ENCODE assay signal across 1 cellular context in the genomic region with DNA sequence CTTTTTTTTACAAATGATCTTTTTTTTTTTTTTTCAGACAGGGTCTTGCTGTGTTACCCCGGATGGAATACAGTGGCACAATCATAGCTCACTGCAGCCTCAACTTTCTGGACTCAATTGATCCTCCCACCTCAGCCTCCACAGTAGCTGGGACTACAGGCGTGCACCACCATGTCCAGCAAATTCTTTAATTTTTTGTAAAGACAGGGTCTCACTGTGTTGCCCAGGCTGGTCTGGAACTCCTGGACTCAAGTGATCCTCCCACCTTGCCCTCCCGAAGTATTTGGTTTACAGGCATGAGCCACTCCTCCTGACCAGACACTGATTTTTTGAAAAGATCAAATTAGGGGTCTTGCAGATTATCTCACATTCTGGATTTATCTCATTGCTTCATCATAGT.
TF ChIP-seq lines count a peak whose summit lies in the region.

No MANE protein-coding gene starts in this region.

TF ChIP-seq in GM12878, 131 proteins besides CTCF, POLR2A, EP300 and RAD21:
- TF ChIP-seq ZBTB4 (CRISPR knock-in tag; IDR thresholded peaks at IDR 0.05) (no peak), WRNIP1 (IDR thresholded peaks at IDR 0.05; ENCODE audit: borderline replicate concordance, low read depth, low read length) (no peak), HSF1 (IDR thresholded peaks at IDR 0.05; ENCODE audit: low read depth, low read length) (no peak), GABPA (IDR thresholded peaks at IDR 0.05; ENCODE audit: low read depth) (no peak), KAT2A (conservative IDR thresholded peaks at IDR 0.05; ENCODE audit: control insufficient read depth, low read depth, low read length) (no peak), MTA3 (IDR thresholded peaks at IDR 0.05; ENCODE audit: borderline replicate concordance, low read length) (no peak), E4F1 (IDR thresholded peaks at IDR 0.05; ENCODE audit: borderline replicate concordance, partially characterized antibody) (no peak), SREBF2 (IDR thresholded peaks at IDR 0.05; ENCODE audit: low read length) (no peak), IRF3 (IDR thresholded peaks at IDR 0.05) (no peak), SP1 (IDR thresholded peaks at IDR 0.05; ENCODE audit: low read depth, low read length) (no peak), TCF7 (IDR thresholded peaks at IDR 0.05; ENCODE audit: borderline replicate concordance) (no peak)
- TF ChIP-seq, protein P1, sequence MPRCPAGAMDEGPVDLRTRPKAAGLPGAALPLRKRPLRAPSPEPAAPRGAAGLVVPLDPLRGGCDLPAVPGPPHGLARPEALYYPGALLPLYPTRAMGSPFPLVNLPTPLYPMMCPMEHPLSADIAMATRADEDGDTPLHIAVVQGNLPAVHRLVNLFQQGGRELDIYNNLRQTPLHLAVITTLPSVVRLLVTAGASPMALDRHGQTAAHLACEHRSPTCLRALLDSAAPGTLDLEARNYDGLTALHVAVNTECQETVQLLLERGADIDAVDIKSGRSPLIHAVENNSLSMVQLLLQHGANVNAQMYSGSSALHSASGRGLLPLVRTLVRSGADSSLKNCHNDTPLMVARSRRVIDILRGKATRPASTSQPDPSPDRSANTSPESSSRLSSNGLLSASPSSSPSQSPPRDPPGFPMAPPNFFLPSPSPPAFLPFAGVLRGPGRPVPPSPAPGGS (IDR thresholded peaks at IDR 0.05; ENCODE audit: borderline replicate concordance, insufficient read depth, low read depth, low read length, poor library complexity, severe bottlenecking) = no peak
- TF ChIP-seq, protein P2, sequence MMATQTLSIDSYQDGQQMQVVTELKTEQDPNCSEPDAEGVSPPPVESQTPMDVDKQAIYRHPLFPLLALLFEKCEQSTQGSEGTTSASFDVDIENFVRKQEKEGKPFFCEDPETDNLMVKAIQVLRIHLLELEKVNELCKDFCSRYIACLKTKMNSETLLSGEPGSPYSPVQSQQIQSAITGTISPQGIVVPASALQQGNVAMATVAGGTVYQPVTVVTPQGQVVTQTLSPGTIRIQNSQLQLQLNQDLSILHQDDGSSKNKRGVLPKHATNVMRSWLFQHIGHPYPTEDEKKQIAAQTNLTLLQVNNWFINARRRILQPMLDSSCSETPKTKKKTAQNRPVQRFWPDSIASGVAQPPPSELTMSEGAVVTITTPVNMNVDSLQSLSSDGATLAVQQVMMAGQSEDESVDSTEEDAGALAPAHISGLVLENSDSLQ (IDR thresholded peaks at IDR 0.05) = no peak
- TF ChIP-seq, protein P3, sequence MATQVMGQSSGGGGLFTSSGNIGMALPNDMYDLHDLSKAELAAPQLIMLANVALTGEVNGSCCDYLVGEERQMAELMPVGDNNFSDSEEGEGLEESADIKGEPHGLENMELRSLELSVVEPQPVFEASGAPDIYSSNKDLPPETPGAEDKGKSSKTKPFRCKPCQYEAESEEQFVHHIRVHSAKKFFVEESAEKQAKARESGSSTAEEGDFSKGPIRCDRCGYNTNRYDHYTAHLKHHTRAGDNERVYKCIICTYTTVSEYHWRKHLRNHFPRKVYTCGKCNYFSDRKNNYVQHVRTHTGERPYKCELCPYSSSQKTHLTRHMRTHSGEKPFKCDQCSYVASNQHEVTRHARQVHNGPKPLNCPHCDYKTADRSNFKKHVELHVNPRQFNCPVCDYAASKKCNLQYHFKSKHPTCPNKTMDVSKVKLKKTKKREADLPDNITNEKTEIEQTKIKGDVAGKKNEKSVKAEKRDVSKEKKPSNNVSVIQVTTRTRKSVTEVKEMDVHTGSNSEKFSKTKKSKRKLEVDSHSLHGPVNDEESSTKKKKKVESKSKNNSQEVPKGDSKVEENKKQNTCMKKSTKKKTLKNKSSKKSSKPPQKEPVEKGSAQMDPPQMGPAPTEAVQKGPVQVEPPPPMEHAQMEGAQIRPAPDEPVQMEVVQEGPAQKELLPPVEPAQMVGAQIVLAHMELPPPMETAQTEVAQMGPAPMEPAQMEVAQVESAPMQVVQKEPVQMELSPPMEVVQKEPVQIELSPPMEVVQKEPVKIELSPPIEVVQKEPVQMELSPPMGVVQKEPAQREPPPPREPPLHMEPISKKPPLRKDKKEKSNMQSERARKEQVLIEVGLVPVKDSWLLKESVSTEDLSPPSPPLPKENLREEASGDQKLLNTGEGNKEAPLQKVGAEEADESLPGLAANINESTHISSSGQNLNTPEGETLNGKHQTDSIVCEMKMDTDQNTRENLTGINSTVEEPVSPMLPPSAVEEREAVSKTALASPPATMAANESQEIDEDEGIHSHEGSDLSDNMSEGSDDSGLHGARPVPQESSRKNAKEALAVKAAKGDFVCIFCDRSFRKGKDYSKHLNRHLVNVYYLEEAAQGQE (IDR thresholded peaks at IDR 0.05; ENCODE audit: low read depth, low read length) = no peak
